1 cellular context compared by ENCODE assay signal in genomic region chr21:44599264-44600029, GRCh38.
TF ChIP-seq lines count a peak whose summit lies in the region.

No MANE protein-coding gene starts in this region.

TF ChIP-seq in GM23338, 12 proteins besides CTCF, POLR2A, EP300 and RAD21:
- TF ChIP-seq ZNF114 (CRISPR knock-in tag; IDR thresholded peaks at IDR 0.05) = no peak
- no peak for TF ChIP-seq REST (IDR thresholded peaks at IDR 0.05; ENCODE audit: unreplicated experiment)
- no peak for TF ChIP-seq STAT1 (IDR thresholded peaks at IDR 0.05; ENCODE audit: unreplicated experiment)
- no peak for TF ChIP-seq NANOG (IDR thresholded peaks at IDR 0.05; ENCODE audit: borderline replicate concordance)
- no peak for TF ChIP-seq JUNB (IDR thresholded peaks at IDR 0.05; ENCODE audit: unreplicated experiment)
- no peak for TF ChIP-seq CREB1 (CRISPR knock-in tag; IDR thresholded peaks at IDR 0.05; ENCODE audit: low read depth)
- TF ChIP-seq ZNF331 (CRISPR knock-in tag; IDR thresholded peaks at IDR 0.05; ENCODE audit: low read depth) = no peak
- no peak for TF ChIP-seq ETS1 (IDR thresholded peaks at IDR 0.05)
- TF ChIP-seq EZH2 (IDR thresholded peaks at IDR 0.05; ENCODE audit: low read depth, unreplicated experiment) = no peak
- no peak for TF ChIP-seq ZNF462 (CRISPR knock-in tag; IDR thresholded peaks at IDR 0.05)
- no peak for TF ChIP-seq EZH2phosphoT487 (IDR thresholded peaks at IDR 0.05; ENCODE audit: unreplicated experiment)
- no peak for TF ChIP-seq POLR2AphosphoS5 (IDR thresholded peaks at IDR 0.05; ENCODE audit: low read depth)
